1 cellular context compared by ENCODE assay signal in the genomic region with DNA sequence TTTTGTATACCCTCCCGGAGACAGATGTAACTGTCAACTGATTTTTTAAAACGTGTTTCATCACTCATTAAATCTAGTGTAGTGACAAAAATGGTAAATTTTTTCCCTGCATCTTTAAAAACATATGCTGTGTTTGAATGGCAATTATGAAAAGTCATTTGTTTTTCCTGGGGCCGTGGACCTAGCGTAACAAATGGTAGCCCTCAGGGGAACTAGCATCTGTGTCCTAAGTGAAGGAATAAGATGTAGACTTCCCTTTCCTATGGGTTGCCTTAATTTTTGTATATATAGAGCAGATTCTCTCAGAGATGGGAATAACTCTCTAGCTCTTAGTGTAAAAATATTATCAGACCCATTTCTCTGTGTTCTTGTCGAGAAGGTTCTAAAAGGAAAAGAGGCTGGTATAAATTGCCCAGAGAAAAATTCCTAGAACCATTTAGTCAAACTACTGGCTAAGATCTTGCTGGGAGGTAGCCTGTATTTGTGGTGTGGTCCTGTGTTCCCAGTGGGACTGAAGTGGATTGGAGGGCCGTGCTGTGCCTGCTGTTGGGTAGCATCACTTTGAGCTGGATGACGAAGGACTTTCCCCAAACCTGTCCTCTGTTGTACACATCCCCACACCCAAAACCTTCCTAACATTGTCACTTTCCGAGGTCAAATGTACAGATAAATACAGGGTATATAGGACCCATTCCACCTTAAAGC.
TF ChIP-seq lines count a peak whose summit lies in the region.

No MANE protein-coding gene starts in this region.

TF ChIP-seq in GM23338, 12 proteins besides CTCF, POLR2A, EP300 and RAD21 (continued from another document):
- TF ChIP-seq, protein P1, sequence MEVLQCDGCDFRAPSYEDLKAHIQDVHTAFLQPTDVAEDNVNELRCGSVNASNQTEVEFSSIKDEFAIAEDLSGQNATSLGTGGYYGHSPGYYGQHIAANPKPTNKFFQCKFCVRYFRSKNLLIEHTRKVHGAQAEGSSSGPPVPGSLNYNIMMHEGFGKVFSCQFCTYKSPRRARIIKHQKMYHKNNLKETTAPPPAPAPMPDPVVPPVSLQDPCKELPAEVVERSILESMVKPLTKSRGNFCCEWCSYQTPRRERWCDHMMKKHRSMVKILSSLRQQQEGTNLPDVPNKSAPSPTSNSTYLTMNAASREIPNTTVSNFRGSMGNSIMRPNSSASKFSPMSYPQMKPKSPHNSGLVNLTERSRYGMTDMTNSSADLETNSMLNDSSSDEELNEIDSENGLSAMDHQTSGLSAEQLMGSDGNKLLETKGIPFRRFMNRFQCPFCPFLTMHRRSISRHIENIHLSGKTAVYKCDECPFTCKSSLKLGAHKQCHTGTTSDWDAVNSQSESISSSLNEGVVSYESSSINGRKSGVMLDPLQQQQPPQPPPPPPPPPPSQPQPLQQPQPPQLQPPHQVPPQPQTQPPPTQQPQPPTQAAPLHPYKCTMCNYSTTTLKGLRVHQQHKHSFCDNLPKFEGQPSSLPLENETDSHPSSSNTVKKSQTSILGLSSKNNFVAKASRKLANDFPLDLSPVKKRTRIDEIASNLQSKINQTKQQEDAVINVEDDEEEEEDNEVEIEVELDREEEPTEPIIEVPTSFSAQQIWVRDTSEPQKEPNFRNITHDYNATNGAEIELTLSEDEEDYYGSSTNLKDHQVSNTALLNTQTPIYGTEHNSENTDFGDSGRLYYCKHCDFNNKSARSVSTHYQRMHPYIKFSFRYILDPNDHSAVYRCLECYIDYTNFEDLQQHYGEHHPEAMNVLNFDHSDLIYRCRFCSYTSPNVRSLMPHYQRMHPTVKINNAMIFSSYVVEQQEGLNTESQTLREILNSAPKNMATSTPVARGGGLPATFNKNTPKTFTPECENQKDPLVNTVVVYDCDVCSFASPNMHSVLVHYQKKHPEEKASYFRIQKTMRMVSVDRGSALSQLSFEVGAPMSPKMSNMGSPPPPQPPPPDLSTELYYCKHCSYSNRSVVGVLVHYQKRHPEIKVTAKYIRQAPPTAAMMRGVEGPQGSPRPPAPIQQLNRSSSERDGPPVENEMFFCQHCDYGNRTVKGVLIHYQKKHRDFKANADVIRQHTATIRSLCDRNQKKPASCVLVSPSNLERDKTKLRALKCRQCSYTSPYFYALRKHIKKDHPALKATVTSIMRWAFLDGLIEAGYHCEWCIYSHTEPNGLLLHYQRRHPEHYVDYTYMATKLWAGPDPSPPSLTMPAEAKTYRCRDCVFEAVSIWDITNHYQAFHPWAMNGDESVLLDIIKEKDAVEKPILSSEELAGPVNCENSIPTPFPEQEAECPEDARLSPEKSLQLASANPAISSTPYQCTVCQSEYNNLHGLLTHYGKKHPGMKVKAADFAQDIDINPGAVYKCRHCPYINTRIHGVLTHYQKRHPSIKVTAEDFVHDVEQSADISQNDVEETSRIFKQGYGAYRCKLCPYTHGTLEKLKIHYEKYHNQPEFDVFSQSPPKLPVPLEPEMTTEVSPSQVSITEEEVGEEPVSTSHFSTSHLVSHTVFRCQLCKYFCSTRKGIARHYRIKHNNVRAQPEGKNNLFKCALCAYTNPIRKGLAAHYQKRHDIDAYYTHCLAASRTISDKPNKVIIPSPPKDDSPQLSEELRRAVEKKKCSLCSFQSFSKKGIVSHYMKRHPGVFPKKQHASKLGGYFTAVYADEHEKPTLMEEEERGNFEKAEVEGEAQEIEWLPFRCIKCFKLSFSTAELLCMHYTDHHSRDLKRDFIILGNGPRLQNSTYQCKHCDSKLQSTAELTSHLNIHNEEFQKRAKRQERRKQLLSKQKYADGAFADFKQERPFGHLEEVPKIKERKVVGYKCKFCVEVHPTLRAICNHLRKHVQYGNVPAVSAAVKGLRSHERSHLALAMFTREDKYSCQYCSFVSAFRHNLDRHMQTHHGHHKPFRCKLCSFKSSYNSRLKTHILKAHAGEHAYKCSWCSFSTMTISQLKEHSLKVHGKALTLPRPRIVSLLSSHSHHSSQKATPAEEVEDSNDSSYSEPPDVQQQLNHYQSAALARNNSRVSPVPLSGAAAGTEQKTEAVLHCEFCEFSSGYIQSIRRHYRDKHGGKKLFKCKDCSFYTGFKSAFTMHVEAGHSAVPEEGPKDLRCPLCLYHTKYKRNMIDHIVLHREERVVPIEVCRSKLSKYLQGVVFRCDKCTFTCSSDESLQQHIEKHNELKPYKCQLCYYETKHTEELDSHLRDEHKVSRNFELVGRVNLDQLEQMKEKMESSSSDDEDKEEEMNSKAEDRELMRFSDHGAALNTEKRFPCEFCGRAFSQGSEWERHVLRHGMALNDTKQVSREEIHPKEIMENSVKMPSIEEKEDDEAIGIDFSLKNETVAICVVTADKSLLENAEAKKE (CRISPR knock-in tag; IDR thresholded peaks at IDR 0.05): no peak
- TF ChIP-seq, protein P2, sequence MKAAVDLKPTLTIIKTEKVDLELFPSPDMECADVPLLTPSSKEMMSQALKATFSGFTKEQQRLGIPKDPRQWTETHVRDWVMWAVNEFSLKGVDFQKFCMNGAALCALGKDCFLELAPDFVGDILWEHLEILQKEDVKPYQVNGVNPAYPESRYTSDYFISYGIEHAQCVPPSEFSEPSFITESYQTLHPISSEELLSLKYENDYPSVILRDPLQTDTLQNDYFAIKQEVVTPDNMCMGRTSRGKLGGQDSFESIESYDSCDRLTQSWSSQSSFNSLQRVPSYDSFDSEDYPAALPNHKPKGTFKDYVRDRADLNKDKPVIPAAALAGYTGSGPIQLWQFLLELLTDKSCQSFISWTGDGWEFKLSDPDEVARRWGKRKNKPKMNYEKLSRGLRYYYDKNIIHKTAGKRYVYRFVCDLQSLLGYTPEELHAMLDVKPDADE (IDR thresholded peaks at IDR 0.05): no peak
- TF ChIP-seq CREB1 (CRISPR knock-in tag; IDR thresholded peaks at IDR 0.05; ENCODE audit: low read depth): no peak
- TF ChIP-seq NANOG (IDR thresholded peaks at IDR 0.05; ENCODE audit: borderline replicate concordance): no peak
- no peak for TF ChIP-seq STAT1 (IDR thresholded peaks at IDR 0.05; ENCODE audit: unreplicated experiment)
- TF ChIP-seq, protein P3, sequence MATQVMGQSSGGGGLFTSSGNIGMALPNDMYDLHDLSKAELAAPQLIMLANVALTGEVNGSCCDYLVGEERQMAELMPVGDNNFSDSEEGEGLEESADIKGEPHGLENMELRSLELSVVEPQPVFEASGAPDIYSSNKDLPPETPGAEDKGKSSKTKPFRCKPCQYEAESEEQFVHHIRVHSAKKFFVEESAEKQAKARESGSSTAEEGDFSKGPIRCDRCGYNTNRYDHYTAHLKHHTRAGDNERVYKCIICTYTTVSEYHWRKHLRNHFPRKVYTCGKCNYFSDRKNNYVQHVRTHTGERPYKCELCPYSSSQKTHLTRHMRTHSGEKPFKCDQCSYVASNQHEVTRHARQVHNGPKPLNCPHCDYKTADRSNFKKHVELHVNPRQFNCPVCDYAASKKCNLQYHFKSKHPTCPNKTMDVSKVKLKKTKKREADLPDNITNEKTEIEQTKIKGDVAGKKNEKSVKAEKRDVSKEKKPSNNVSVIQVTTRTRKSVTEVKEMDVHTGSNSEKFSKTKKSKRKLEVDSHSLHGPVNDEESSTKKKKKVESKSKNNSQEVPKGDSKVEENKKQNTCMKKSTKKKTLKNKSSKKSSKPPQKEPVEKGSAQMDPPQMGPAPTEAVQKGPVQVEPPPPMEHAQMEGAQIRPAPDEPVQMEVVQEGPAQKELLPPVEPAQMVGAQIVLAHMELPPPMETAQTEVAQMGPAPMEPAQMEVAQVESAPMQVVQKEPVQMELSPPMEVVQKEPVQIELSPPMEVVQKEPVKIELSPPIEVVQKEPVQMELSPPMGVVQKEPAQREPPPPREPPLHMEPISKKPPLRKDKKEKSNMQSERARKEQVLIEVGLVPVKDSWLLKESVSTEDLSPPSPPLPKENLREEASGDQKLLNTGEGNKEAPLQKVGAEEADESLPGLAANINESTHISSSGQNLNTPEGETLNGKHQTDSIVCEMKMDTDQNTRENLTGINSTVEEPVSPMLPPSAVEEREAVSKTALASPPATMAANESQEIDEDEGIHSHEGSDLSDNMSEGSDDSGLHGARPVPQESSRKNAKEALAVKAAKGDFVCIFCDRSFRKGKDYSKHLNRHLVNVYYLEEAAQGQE (IDR thresholded peaks at IDR 0.05; ENCODE audit: unreplicated experiment): no peak
- TF ChIP-seq EZH2 (IDR thresholded peaks at IDR 0.05; ENCODE audit: low read depth, unreplicated experiment): no peak
